12 cellular contexts compared by ENCODE assay signal in genomic region chr18:45951021-45951714, GRCh38. TPM values are rescaled to one million over a fixed set of nuclear protein-coding genes. Genes with fewer than 3 reads are reported as not detected.
A peak's percentile ranks its signal among the peaks of the same experiment; 100 is the strongest.
DNase-seq lines count a peak whose midpoint lies in the region; ATAC-seq and TF ChIP-seq lines count a peak whose summit lies in the region.
"Had no signal": no experiment of that assay in that cellular context is flagged by ENCODE, and none has a peak within 500 bp of the region (broad histone marks: within the 10 kb centered on the region; RNA-seq: fewer than 3 reads in every experiment).

No MANE protein-coding gene starts in this region.

- H3K9me2 ChIP-seq in PC-9 (ENCODE audit: insufficient read depth), result no peaks in the 10 kb centered on the region

- H3K27me3 ChIP-seq in PC-9 (ENCODE audit: insufficient read depth, low read depth), result no peaks in the 10 kb centered on the region

- TF ChIP-seq CTCF in PC-9 (conservative IDR thresholded peaks at IDR 0.05) (no peak), epithelial cell of esophagus (IDR thresholded peaks at IDR 0.05; ENCODE audit: insufficient read depth, low read depth, low read length, missing control alignments) (no peak), omental fat pad (IDR thresholded peaks at IDR 0.05) (no peak)

- DNase-seq in EL (peak; percentile 94), PC-9 (peak; percentile 53 to 73), epithelial cell of esophagus (ENCODE audit: low read depth) (peak; percentile 84), omental fat pad (ENCODE audit: low spot score) (peak; percentile 40), Right ventricle myocardium superior (no peak), NCI-H524 treated with DMSO at 0.1 percent for 48 hours (lab: John Stamatoyannopoulos, UW) (no peak)
- DNase-seq in stimulated activated CD4-positive, alpha-beta T cell treated with anti-CD3 and anti-CD28 coated beads, Interleukin-4, amount 100 ng/mL, for 1 hour, result no peak
- DNase-seq: activated CD4-positive, alpha-beta T cell treated with anti-CD3 and anti-CD28 coated beads for 36 hours; activated gamma-delta T cell; COR-L47; stimulated activated naive CD8-positive, alpha-beta T cell treated with anti-CD3 and anti-CD28 coated beads, Interleukin-15, amount 100 ng/mL, for 72 hours had no signal

- H3K4me1 ChIP-seq in PC-9 (replicated peaks; ENCODE audit: insufficient read depth), result peaks cover 9% of the 10 kb centered on the region; the same call in 1 of the 2 replicates

- H3K79me2 ChIP-seq in PC-9 (ENCODE audit: low read depth), result no peaks in the 10 kb centered on the region

- no peak overlapping the region for H2AFZ ChIP-seq in PC-9

- ATAC-seq in omental fat pad (ENCODE audit: low FRiP score) (peak; percentile 73), Right ventricle myocardium superior (ENCODE audit: poor library complexity) (no peak), esophagus mucosa (no peak)
- ATAC-seq: activated CD4-positive, alpha-beta T cell treated with anti-CD3 and anti-CD28 coated beads for 36 hours; stimulated activated naive CD8-positive, alpha-beta T cell treated with anti-CD3 and anti-CD28 coated beads, Interleukin-15, amount 100 ng/mL, for 72 hours had no signal

- H3K27ac ChIP-seq in PC-9, result peak overlapping the region; percentile 50

- CTCF ChIA-PET in PC-9 (lab: Charles Lee), result no interaction called here

- H4K20me1 ChIP-seq in PC-9 (ENCODE audit: insufficient read depth), result no peaks in the 10 kb centered on the region; the same call in none of the 2 replicates

- peaks cover 5% of the 10 kb centered on the region; the same call in 1 of the 2 replicates for H3K9me3 ChIP-seq in PC-9 (ENCODE audit: insufficient read depth, low read depth)

- H3F3A ChIP-seq in PC-9 (ENCODE audit: insufficient read depth, low read depth), result peaks cover 14% of the 10 kb centered on the region; the same call in 1 of the 2 replicates

- POLR2A ChIA-PET in PC-9 (lab: Charles Lee; ENCODE audit: unreplicated experiment), result no interaction called here

- H3K36me3 ChIP-seq in PC-9 (ENCODE audit: low read depth), result peaks cover 55% of the 10 kb centered on the region

- BruUV-seq in PC-9 (replicated peaks; lab: Mats Ljungman, UMichigan), result no TSS peak

- H3K4me2 ChIP-seq in PC-9, result no peak overlapping the region

- no peak overlapping the region for H3K4me3 ChIP-seq in PC-9
- H3K4me3 ChIP-seq in epithelial cell of esophagus (ENCODE audit: low read length), result no peak overlapping the region

- intact Hi-C loops in PC-9 (cut with micrococcal nuclease; ENCODE audit: unreplicated experiment), result no loop called here
- intact Hi-C loops in Right ventricle myocardium superior (cut with DNase I), result no loop called here

RNA-seq across cellular contexts. Expression of gene EPG5, which starts 16.0 kb away (rescaled TPM):
- 16.7 and 19.5 TPM in 2 replicates for total RNA-seq in PC-9 (2021)
- total RNA-seq in omental fat pad, result 10 to 100 TPM; 24.9 to 43.7 (median 26.2) TPM
- total RNA-seq in Right ventricle myocardium superior, result 18.9 TPM
- total RNA-seq in esophagus mucosa, result 12.2 TPM

Comparison
In these comparisons a context has a peak if more than half of its experiments do, and no peak if none do; other contexts are left out.
1. DNase-seq: peak in EL (single experiment), PC-9 (2 of 2), epithelial cell of esophagus (single experiment) and omental fat pad (single experiment); none in Right ventricle myocardium superior (single experiment), NCI-H524 treated with DMSO at 0.1 percent for 48 hours (single experiment) and stimulated activated CD4-positive, alpha-beta T cell treated with anti-CD3 and anti-CD28 coated beads, Interleukin-4, amount 100 ng/mL, for 1 hour (single experiment).